ENCODE assay signal across 20 cellular contexts in genomic region chr11:34641456-34641855, GRCh38. TPM values are rescaled to one million over a fixed set of nuclear protein-coding genes. Genes with fewer than 3 reads are reported as not detected.
DNase-seq lines count a peak whose midpoint lies in the region; ATAC-seq, FAIRE-seq and TF ChIP-seq lines count a peak whose summit lies in the region.
"Had no signal": no experiment of that assay in that cellular context is flagged by ENCODE, and none has a peak within 500 bp of the region (broad histone marks: within the 10 kb centered on the region; RNA-seq: fewer than 3 reads in every experiment).

No MANE protein-coding gene starts in this region.

- H3K4me3 ChIP-seq in A549 (no peak overlapping the region), PC-9 (peak overlapping the region; percentile 38; the same call in 1 of the 2 replicates), parathyroid adenoma (ENCODE audit: low read depth, low read length) (no peak overlapping the region), left ventricle myocardium inferior (no peak overlapping the region), dorsolateral prefrontal cortex (no peak overlapping the region)
- H3K4me3 ChIP-seq: coronary artery, GM12878, skin epidermis, tibial nerve had no signal

- DNase-seq in A549 (ENCODE audit: low read depth in 1 of 2, low spot score in 1 of 2): peak in 1 of 2 experiments; percentile 51
- no peak for DNase-seq in PC-9
- no peak for DNase-seq in foreskin keratinocyte
- no peak for DNase-seq in NCI-H82 (lab: John Stamatoyannopoulos, UW)
- no peak for DNase-seq in left ventricle myocardium inferior
- no peak for DNase-seq in dorsolateral prefrontal cortex
- DNase-seq: activated CD4-positive, alpha-beta T cell treated with anti-CD3 and anti-CD28 coated beads for 48 hours; activated naive CD4-positive, alpha-beta T cell; CD8-positive, alpha-beta T cell; glutamatergic neuron; immature natural killer cell; NCI-H187; NCI-H510A treated with DMSO at 0.1 percent for 48 hours had no signal

- peaks cover 75% of the 10 kb centered on the region for H3F3A ChIP-seq in PC-9 (ENCODE audit: insufficient read depth, low read depth)

- FAIRE-seq in A549 (lab: Jason Lieb, UNC): no peak
- FAIRE-seq: GM12878 had no signal

- TF ChIP-seq CTCF in A549 (IDR thresholded peaks at IDR 0.05) (no peak), PC-9 (conservative IDR thresholded peaks at IDR 0.05) (no peak), foreskin keratinocyte (conservative IDR thresholded peaks at IDR 0.05) (no peak), parathyroid adenoma (IDR thresholded peaks at IDR 0.05) (no peak), left ventricle myocardium inferior (IDR thresholded peaks at IDR 0.05; ENCODE audit: borderline replicate concordance) (no peak), dorsolateral prefrontal cortex (IDR thresholded peaks at IDR 0.05 in 54 of 56, conservative IDR thresholded peaks at IDR 0.05 in 2 of 56; ENCODE audit: low read depth in 1 of 56, partially characterized antibody in 56 of 56) (no peak)

- H3K79me2 ChIP-seq in PC-9 (ENCODE audit: low read depth): peaks cover 97% of the 10 kb centered on the region
- no peaks in the 10 kb centered on the region for H3K79me2 ChIP-seq in parathyroid adenoma

- H3K9ac ChIP-seq in parathyroid adenoma: no peak overlapping the region
- H3K9ac ChIP-seq: SK-N-SH had no signal

- no peaks in the 10 kb centered on the region for H3K9me3 ChIP-seq in A549
- no peaks in the 10 kb centered on the region for H3K9me3 ChIP-seq in PC-9 (ENCODE audit: insufficient read depth, low read depth)
- H3K9me3 ChIP-seq in parathyroid adenoma (ENCODE audit: control insufficient read depth, low read length): no peaks in the 10 kb centered on the region
- no peaks in the 10 kb centered on the region for H3K9me3 ChIP-seq in left ventricle myocardium inferior (replicated peaks)
- H3K9me3 ChIP-seq: SK-N-SH, tibial nerve had no signal

- peak overlapping the region; percentile 67 for H3K4me2 ChIP-seq in A549
- peak overlapping the region; percentile 74 for H3K4me2 ChIP-seq in PC-9
- H3K4me2 ChIP-seq in parathyroid adenoma (ENCODE audit: low read length): no peak overlapping the region
- H3K4me2 ChIP-seq: SK-N-SH had no signal

- intact Hi-C loops in PC-9 (cut with micrococcal nuclease; ENCODE audit: unreplicated experiment) (loop anchor here (2.0 kb wide), 2 partner anchors 55 to 71 kb away; no protein-coding TSS in a partner anchor), left ventricle myocardium inferior (cut with micrococcal nuclease) (no loop called here), dorsolateral prefrontal cortex (cut with DNase I) (no loop called here)

- H3K27me3 ChIP-seq in PC-9 (ENCODE audit: insufficient read depth, low read depth): no peaks in the 10 kb centered on the region
- H3K27me3 ChIP-seq in foreskin keratinocyte: no peaks in the 10 kb centered on the region
- no peaks in the 10 kb centered on the region for H3K27me3 ChIP-seq in parathyroid adenoma (ENCODE audit: control insufficient read depth, insufficient read depth, low read length)
- no peaks in the 10 kb centered on the region for H3K27me3 ChIP-seq in left ventricle myocardium inferior (ENCODE audit: low read depth)
- H3K27me3 ChIP-seq in dorsolateral prefrontal cortex: no peaks in the 10 kb centered on the region

- CTCF ChIA-PET in A549 (lab: Yijun Ruan, JAX) (interaction anchor here (0.9 to 10.6 kb wide), 8 partner anchors 9 to 771 kb away, joined by 3 to 68 read pairs (median 8); no protein-coding TSS in a partner anchor), PC-9 (lab: Charles Lee) (interaction anchor here (0.6 to 0.9 kb wide), 2 partner anchors 51 to 71 kb away, joined by 3 read pairs; no protein-coding TSS in a partner anchor)

- H2AFZ ChIP-seq in PC-9: no peak overlapping the region
- no peak overlapping the region for H2AFZ ChIP-seq in parathyroid adenoma

- no peak for TF ChIP-seq POLR2A in A549 (IDR thresholded peaks at IDR 0.05; ENCODE audit: low read length)

- H4K20me1 ChIP-seq in PC-9 (ENCODE audit: insufficient read depth): no peaks in the 10 kb centered on the region

- TF ChIP-seq EP300 in A549 (IDR thresholded peaks at IDR 0.05): no peak

- H3K36me3 ChIP-seq in PC-9 (ENCODE audit: low read depth) (peaks cover 52% of the 10 kb centered on the region), parathyroid adenoma (ENCODE audit: control insufficient read depth, insufficient read depth, low read length) (no peaks in the 10 kb centered on the region), left ventricle myocardium inferior (no peaks in the 10 kb centered on the region)
- H3K36me3 ChIP-seq: tibial nerve had no signal

- no peak for TF ChIP-seq RAD21 in A549 (conservative IDR thresholded peaks at IDR 0.05 in 1 of 2, IDR thresholded peaks at IDR 0.05 in 1 of 2)

- POLR2A ChIA-PET in A549 (lab: Yijun Ruan, JAX) (interaction anchor here (0.7 to 5.2 kb wide), 6 partner anchors 9 to 55 kb away, joined by 3 to 81 read pairs (median 6); no protein-coding TSS in a partner anchor), PC-9 (lab: Charles Lee; ENCODE audit: unreplicated experiment) (interaction anchor here (0.7 to 1.5 kb wide), 4 partner anchors 12 to 55 kb away, joined by 4 to 50 read pairs (median 18); no protein-coding TSS in a partner anchor)

- no peaks in the 10 kb centered on the region for H3K9me2 ChIP-seq in PC-9 (ENCODE audit: insufficient read depth)
- H3K9me2 ChIP-seq: SK-N-SH had no signal

- peak overlapping the region; percentile 94 to 99 for H3K27ac ChIP-seq in A549
- peak overlapping the region; percentile 84 for H3K27ac ChIP-seq in PC-9
- H3K27ac ChIP-seq in foreskin keratinocyte: peak overlapping the region; percentile 19
- peak overlapping the region; percentile 75 for H3K27ac ChIP-seq in parathyroid adenoma
- no peak overlapping the region for H3K27ac ChIP-seq in left ventricle myocardium inferior (replicated peaks)
- H3K27ac ChIP-seq in dorsolateral prefrontal cortex: no peak overlapping the region
- H3K27ac ChIP-seq: coronary artery had no signal

- WGBS in A549 (ENCODE audit: missing lambda C conversion rate): 17% methylated on average over 5 of the region's 5 CpGs

- ATAC-seq in A549 (no peak), foreskin keratinocyte (no peak), HG03139 (IDR thresholded peaks at IDR 0.05; ENCODE audit: unreplicated experiment) (no peak)
- ATAC-seq: CD8-positive, alpha-beta T cell; GM12878 had no signal

- no TSS peak for BruUV-seq in PC-9 (replicated peaks; lab: Mats Ljungman, UMichigan)

- peaks cover 88% of the 10 kb centered on the region for H3K4me1 ChIP-seq in A549
- peaks cover 94% of the 10 kb centered on the region for H3K4me1 ChIP-seq in PC-9 (replicated peaks; ENCODE audit: insufficient read depth)
- peaks cover 80% of the 10 kb centered on the region for H3K4me1 ChIP-seq in foreskin keratinocyte
- peaks cover 32% of the 10 kb centered on the region for H3K4me1 ChIP-seq in parathyroid adenoma
- peaks cover 9% of the 10 kb centered on the region for H3K4me1 ChIP-seq in left ventricle myocardium inferior

TF ChIP-seq in A549, 52 proteins besides CTCF, POLR2A, EP300 and RAD21:
- TF ChIP-seq EHF (CRISPR knock-in tag; IDR thresholded peaks at IDR 0.05) (no peak), CEBPB (IDR thresholded peaks at IDR 0.05) (peak; percentile 89 to 95)

RNA-seq across cellular contexts. Expression of gene EHF, which starts 20.6 kb away (rescaled TPM):
- polyA plus RNA-seq in A549 (2011; rRNA removed) (4.9 and 5.4 TPM in 2 replicates), A549 (2017; fragmentation: RNase III; extraction: RNeasy Plus Mini Kit Qiagen cat#74134 plus additional on column Dnase treatment) (6.0 to 7.8 TPM (median 7.0 TPM) in 3 replicates), foreskin keratinocyte (9.0 and 11.2 TPM in 2 replicates)
- polyA plus RNA-seq in A549 (2012; cell fraction: cytosol; rRNA removed): 0.96 and 1.3 TPM in 2 replicates
- 1.0 TPM in 2 replicates for polyA plus RNA-seq in A549 (2012; cell fraction: nucleus; rRNA removed)
- 19.9 and 22.1 TPM in 2 replicates for polyA minus RNA-seq in A549 (2011; rRNA and poly(A)+ RNA removed)
- total RNA-seq in PC-9 (2021) (85.7 and 118 TPM in 2 replicates), foreskin keratinocyte (97.2 and 109 TPM in 2 replicates), left ventricle myocardium inferior (1.6 TPM), dorsolateral prefrontal cortex (1 to 10 TPM in 85 of 120 experiments, under 1 TPM in 35; 0.17 to 4.8 (median 1.4) TPM)
- total RNA-seq: CD8-positive, alpha-beta T cell had no signal
- polyA plus RNA-seq: immature natural killer cell, SK-N-SH had no signal

Comparison
In these comparisons a context has a peak if more than half of its experiments do, and no peak if none do; other contexts are left out.
1. H3K27ac ChIP-seq: peak in A549 (2 of 2), PC-9 (single experiment), foreskin keratinocyte (single experiment) and parathyroid adenoma (single experiment); none in left ventricle myocardium inferior (single experiment) and dorsolateral prefrontal cortex (0 of 59).
2. RNA of gene EHF, which starts 20.6 kb away (total RNA-seq): 85.7 to 118 TPM in PC-9 and 97.2 to 109 TPM in foreskin keratinocyte; 1.6 TPM in left ventricle myocardium inferior (single experiment) and 0.17 to 4.8 TPM in dorsolateral prefrontal cortex; every median in the first group is over 10 times any median in the second.